In the genomic region with DNA sequence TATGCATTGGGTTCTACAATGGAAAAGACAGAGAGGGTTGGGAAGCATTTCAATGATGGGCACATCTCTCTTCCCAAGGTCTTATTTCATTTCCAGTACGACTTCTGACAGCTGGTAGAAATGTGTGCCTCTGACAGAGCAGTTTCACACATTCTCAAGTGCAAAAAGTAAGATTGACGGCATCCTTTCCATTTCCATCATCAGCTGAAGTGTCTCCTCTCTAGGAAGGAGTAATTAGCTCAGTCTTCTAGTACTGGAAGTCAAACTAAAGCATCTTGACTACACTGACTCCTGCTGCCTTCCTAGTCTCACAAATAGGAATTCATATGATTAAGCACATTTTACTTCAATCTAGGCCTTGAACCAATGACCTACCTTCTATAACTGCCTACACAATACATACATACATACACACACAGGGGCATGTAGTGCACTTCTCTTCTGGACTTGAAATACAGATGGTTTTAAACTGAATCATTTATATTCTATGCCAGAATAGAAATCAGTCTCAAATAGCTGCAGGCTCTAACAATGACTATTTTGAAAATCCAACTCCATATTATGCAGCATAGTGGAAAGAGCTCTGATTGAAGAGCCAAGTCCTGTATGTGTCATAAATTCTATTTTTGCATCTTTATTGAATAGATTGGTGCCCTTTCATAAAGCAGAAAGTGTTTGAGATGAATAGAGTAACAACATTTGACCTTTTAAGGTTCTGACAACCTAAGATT, we compare ENCODE assay signal across 15 cellular contexts.
DNase-seq lines count a peak whose midpoint lies in the region; ATAC-seq and TF ChIP-seq lines count a peak whose summit lies in the region.
"Had no signal": no experiment of that assay in that cellular context is flagged by ENCODE, and none has a peak within 500 bp of the region (broad histone marks: within the 10 kb centered on the region; RNA-seq: fewer than 3 reads in every experiment).

No MANE protein-coding gene starts in this region.

- H3K18ac ChIP-seq in IMR-90 (ENCODE audit: low read depth, low read length): peak overlapping the region; percentile 80; the same call in 1 of the 2 replicates

- peak overlapping the region; percentile 6; the same call in 1 of the 2 replicates for H4K91ac ChIP-seq in IMR-90 (ENCODE audit: insufficient read depth, low read depth, low read length)

- H3K9me3 Mint-ChIP-seq in activated CD4-positive, alpha-beta T cell treated with anti-CD3 and anti-CD28 coated beads, Interleukin-2, amount 10 ng/mL, durations not matched to agents 24 days and 14 days: peaks cover 12% of the 10 kb centered on the region
- peaks cover 14% of the 10 kb centered on the region for H3K9me3 Mint-ChIP-seq in activated CD4-positive, alpha-beta T cell treated with anti-CD3 and anti-CD28 coated beads, Interleukin-2, amount 10 ng/mL, durations not matched to agents 7 days and 5 days
- H3K9me3 Mint-ChIP-seq in brain: peaks cover 2 to 12% (median 10%) of the 10 kb centered on the region in 5 experiments
- H3K9me3 Mint-ChIP-seq in naive thymus-derived CD8-positive, alpha-beta T cell: peaks cover 0 to 11% (median 0%) of the 10 kb centered on the region in 9 donors

- H3K27ac Mint-ChIP-seq in activated CD4-positive, alpha-beta T cell treated with anti-CD3 and anti-CD28 coated beads, Interleukin-2, amount 10 ng/mL, durations not matched to agents 24 days and 14 days: peak overlapping the region; percentile 57
- no peak overlapping the region for H3K27ac Mint-ChIP-seq in activated CD4-positive, alpha-beta T cell treated with anti-CD3 and anti-CD28 coated beads, Interleukin-2, amount 10 ng/mL, durations not matched to agents 7 days and 5 days
- peak overlapping the region in 4 of 5 experiments; percentile 14 to 86 (median 66) for H3K27ac Mint-ChIP-seq in brain
- peak overlapping the region in 7 of 10 donors; percentile 11 to 80 (median 22) for H3K27ac Mint-ChIP-seq in naive thymus-derived CD8-positive, alpha-beta T cell
- H3K27ac Mint-ChIP-seq: immature natural killer cell had no signal

- peaks cover 4 to 9% of the 10 kb centered on the region in 2 experiments; a peak in 2 of 4 replicates for H3K79me1 ChIP-seq in IMR-90 (ENCODE audit: low read depth in 1 of 2, low read length in 2 of 2)

- TF ChIP-seq POLR2A in IMR-90 (IDR thresholded peaks at IDR 0.05; ENCODE audit: low read depth, low read length): no peak

- no peak overlapping the region for H3K4me3 ChIP-seq in IMR-90 (ENCODE audit: insufficient read depth, low read depth, low read length)
- H3K4me3 ChIP-seq: A549, adrenal gland, lung had no signal

- no peak overlapping the region; the same call in 1 of the 2 replicates for H3K23ac ChIP-seq in IMR-90 (ENCODE audit: low read depth, low read length)

- WGBS in IMR-90 (ENCODE audit: extremely low coverage in 2 of 2, insufficient read length in 1 of 2), 2 experiments: no CpG with 5 or more reads among the region's 2 CpGs

- H3K56ac ChIP-seq in IMR-90 (ENCODE audit: extremely low read depth, insufficient read depth, low read length): no peak overlapping the region

- no peak overlapping the region for H2AK9ac ChIP-seq in IMR-90 (replicated peaks; ENCODE audit: low read depth, low read length, poor library complexity)

- intact Hi-C loops in activated CD4-positive, alpha-beta T cell treated with anti-CD3 and anti-CD28 coated beads, Interleukin-2, amount 10 ng/mL, durations not matched to agents 24 days and 14 days (cut with micrococcal nuclease): no loop called here
- intact Hi-C loops in IMR-90 (cut with micrococcal nuclease): no loop called here

- ATAC-seq in IMR-90 (ENCODE audit: low read depth): no peak; the same call in 1 of the 2 replicates
- ATAC-seq in naive thymus-derived CD8-positive, alpha-beta T cell: no peak
- no peak for ATAC-seq in GM21723 (IDR thresholded peaks at IDR 0.05; ENCODE audit: unreplicated experiment)
- ATAC-seq: A549 had no signal

- no peaks in the 10 kb centered on the region for H3K9me3 ChIP-seq in IMR-90 (ENCODE audit: control insufficient read depth, insufficient read depth, low read length)
- H3K9me3 ChIP-seq: adrenal gland had no signal

- POLR2A ChIA-PET in activated CD4-positive, alpha-beta T cell treated with anti-CD3 and anti-CD28 coated beads, Interleukin-2, amount 10 ng/mL, durations not matched to agents 7 days and 5 days (lab: Charles Lee): interaction anchor here (0.6 kb wide), 1 partner anchor 23 kb away, joined by 3 read pairs; no protein-coding TSS in a partner anchor
- POLR2A ChIA-PET in IMR-90 (lab: Charles Lee; ENCODE audit: unreplicated experiment): no interaction called here
- POLR2A ChIA-PET in naive thymus-derived CD8-positive, alpha-beta T cell (lab: Charles Lee): interaction anchor here (0.6 to 0.9 kb wide), 2 partner anchors 10 to 31 kb away, joined by 3 read pairs; no protein-coding TSS in a partner anchor

- H4K8ac ChIP-seq in IMR-90 (ENCODE audit: low read depth in 2 of 2, low read length in 2 of 2): 0 out of 4 replicates have a peak overlapping the region, but pooled peaks of 1 of the 2 experiments have one; percentile 34

- peak overlapping the region; percentile 56 for H2AK5ac ChIP-seq in IMR-90 (ENCODE audit: low read depth, low read length)

- CTCF ChIA-PET in activated CD4-positive, alpha-beta T cell treated with anti-CD3 and anti-CD28 coated beads, Interleukin-2, amount 10 ng/mL, durations not matched to agents 7 days and 5 days (lab: Charles Lee): interaction anchor here (5.1 kb wide), 1 partner anchor 17 kb away, joined by 18 read pairs; no protein-coding TSS in a partner anchor
- CTCF ChIA-PET in IMR-90 (lab: Yijun Ruan, JAX): interaction anchor here (1.0 kb wide), 1 partner anchor 612 kb away, joined by 4 read pairs; no protein-coding TSS in a partner anchor

- H3K4me3 Mint-ChIP-seq in activated CD4-positive, alpha-beta T cell treated with anti-CD3 and anti-CD28 coated beads, Interleukin-2, amount 10 ng/mL, durations not matched to agents 24 days and 14 days: peak overlapping the region; percentile 10
- H3K4me3 Mint-ChIP-seq in activated CD4-positive, alpha-beta T cell treated with anti-CD3 and anti-CD28 coated beads, Interleukin-2, amount 10 ng/mL, durations not matched to agents 7 days and 5 days: no peak overlapping the region
- no peak overlapping the region for H3K4me3 Mint-ChIP-seq in brain
- H3K4me3 Mint-ChIP-seq in naive thymus-derived CD8-positive, alpha-beta T cell: peak overlapping the region in 3 of 10 donors; percentile 9 to 28 (median 12)
- H3K4me3 Mint-ChIP-seq: immature natural killer cell, nephron had no signal

- H2BK120ac ChIP-seq in IMR-90 (ENCODE audit: low read depth, low read length): peak overlapping the region; percentile 48; the same call in 1 of the 2 replicates

- H3K14ac ChIP-seq in IMR-90 (replicated peaks; ENCODE audit: low read depth, low read length): peak overlapping the region; percentile 30; the same call in 1 of the 2 replicates

- no peaks in the 10 kb centered on the region for H3K27me3 ChIP-seq in IMR-90 (ENCODE audit: control insufficient read depth, insufficient read depth, low read length)
- H3K27me3 ChIP-seq: adrenal gland had no signal

- in situ Hi-C loops in IMR-90 (cut with MboI; ENCODE audit: low sequenced_read_pairs): no loop called here

- H3K27ac ChIP-seq in IMR-90 (ENCODE audit: insufficient read depth, low read length): no peak overlapping the region
- H3K27ac ChIP-seq: A549, adrenal gland had no signal

- H3K36me3 Mint-ChIP-seq in activated CD4-positive, alpha-beta T cell treated with anti-CD3 and anti-CD28 coated beads, Interleukin-2, amount 10 ng/mL, durations not matched to agents 24 days and 14 days (ENCODE audit: low read depth): peaks cover 40% of the 10 kb centered on the region
- peaks cover 42% of the 10 kb centered on the region for H3K36me3 Mint-ChIP-seq in activated CD4-positive, alpha-beta T cell treated with anti-CD3 and anti-CD28 coated beads, Interleukin-2, amount 10 ng/mL, durations not matched to agents 7 days and 5 days (ENCODE audit: low read depth)
- peaks cover 7% of the 10 kb centered on the region for H3K36me3 Mint-ChIP-seq in brain
- peaks cover 7 to 16% (median 15%) of the 10 kb centered on the region in 3 donors for H3K36me3 Mint-ChIP-seq in naive thymus-derived CD8-positive, alpha-beta T cell

- no peak overlapping the region for H2AFZ ChIP-seq in IMR-90 (replicated peaks; ENCODE audit: low read length, poor library complexity)

- H3K9ac ChIP-seq in IMR-90 (ENCODE audit: low read depth, low read length): no peak overlapping the region

- H2BK5ac ChIP-seq in IMR-90 (ENCODE audit: low read depth, low read length, poor library complexity, severe bottlenecking): peak overlapping the region; percentile 11

- H3K36me3 ChIP-seq in IMR-90 (ENCODE audit: control insufficient read depth, insufficient read depth, low read length): no peaks in the 10 kb centered on the region
- H3K36me3 ChIP-seq: adrenal gland had no signal

- TF ChIP-seq RAD21 in IMR-90 (IDR thresholded peaks at IDR 0.05; ENCODE audit: low read length): no peak

- H3K4ac ChIP-seq in IMR-90 (ENCODE audit: low read depth, low read length): peak overlapping the region; percentile 51

- H3K4me1 Mint-ChIP-seq in activated CD4-positive, alpha-beta T cell treated with anti-CD3 and anti-CD28 coated beads, Interleukin-2, amount 10 ng/mL, durations not matched to agents 24 days and 14 days: peaks cover 52% of the 10 kb centered on the region
- H3K4me1 Mint-ChIP-seq in activated CD4-positive, alpha-beta T cell treated with anti-CD3 and anti-CD28 coated beads, Interleukin-2, amount 10 ng/mL, durations not matched to agents 7 days and 5 days: peaks cover 67% of the 10 kb centered on the region
- peaks cover 31% of the 10 kb centered on the region for H3K4me1 Mint-ChIP-seq in brain
- H3K4me1 Mint-ChIP-seq in naive thymus-derived CD8-positive, alpha-beta T cell: peaks cover 41 to 74% (median 68%) of the 10 kb centered on the region in 4 donors
- H3K4me1 Mint-ChIP-seq: immature natural killer cell had no signal

- H3K4me2 ChIP-seq in IMR-90 (ENCODE audit: low read depth, low read length): no peak overlapping the region
- H3K4me2 ChIP-seq: A549 had no signal

- no peak for DNase-seq in activated CD4-positive, alpha-beta T cell treated with anti-CD3 and anti-CD28 coated beads, Interleukin-2, amount 10 ng/mL, durations not matched to agents 24 days and 14 days
- DNase-seq in activated CD4-positive, alpha-beta T cell treated with anti-CD3 and anti-CD28 coated beads, Interleukin-2, amount 10 ng/mL, durations not matched to agents 7 days and 5 days: no peak
- DNase-seq in IMR-90: peak; percentile 19
- no peak for DNase-seq in naive thymus-derived CD8-positive, alpha-beta T cell
- DNase-seq in AML-193 (lab: John Stamatoyannopoulos, UW): no peak
- DNase-seq in SW480 (ENCODE audit: low spot score): no peak
- DNase-seq: adrenal gland; immature natural killer cell; stimulated activated naive CD4-positive, alpha-beta T cell treated with Interleukin-2 at 50 U/mL for 16 hours; SW 1271 had no signal

- peak overlapping the region; percentile 80; the same call in 1 of the 3 replicates for H2BK15ac ChIP-seq in IMR-90 (ENCODE audit: low read depth, low read length)

- H4K20me1 ChIP-seq in IMR-90 (ENCODE audit: insufficient read depth, low read length): no peaks in the 10 kb centered on the region

- peak overlapping the region; percentile 55; the same call in 1 of the 2 replicates for H2BK20ac ChIP-seq in IMR-90 (ENCODE audit: low read depth, low read length)

- peaks cover 2% of the 10 kb centered on the region; the same call in 1 of the 2 replicates for H3K4me1 ChIP-seq in IMR-90 (ENCODE audit: control insufficient read depth, insufficient read depth, low read length)

- peak overlapping the region; percentile 39; the same call in 1 of the 2 replicates for H4K5ac ChIP-seq in IMR-90 (ENCODE audit: low read depth, low read length)

- no peaks in the 10 kb centered on the region for H3K9me1 ChIP-seq in IMR-90 (ENCODE audit: insufficient read depth, low read length)

- dilution Hi-C loops in IMR-90 (cut with HindIII; ENCODE audit: low sequenced_read_pairs, unreplicated experiment): no loop called here

- H3K27me3 Mint-ChIP-seq in activated CD4-positive, alpha-beta T cell treated with anti-CD3 and anti-CD28 coated beads, Interleukin-2, amount 10 ng/mL, durations not matched to agents 24 days and 14 days: no peaks in the 10 kb centered on the region
- no peaks in the 10 kb centered on the region for H3K27me3 Mint-ChIP-seq in activated CD4-positive, alpha-beta T cell treated with anti-CD3 and anti-CD28 coated beads, Interleukin-2, amount 10 ng/mL, durations not matched to agents 7 days and 5 days
- peaks cover 4% of the 10 kb centered on the region for H3K27me3 Mint-ChIP-seq in brain
- H3K27me3 Mint-ChIP-seq in naive thymus-derived CD8-positive, alpha-beta T cell: no peaks in the 10 kb centered on the region

- no TSS peak for BruUV-seq in IMR-90 (replicated peaks; lab: Mats Ljungman, UMichigan)

- TF ChIP-seq CTCF in IMR-90 (conservative IDR thresholded peaks at IDR 0.05; ENCODE audit: low read depth, low read length) (no peak), brain (conservative IDR thresholded peaks at IDR 0.05) (no peak)
